31 cellular contexts compared by ENCODE assay signal in genomic region chr9:130923611-130924447, GRCh38. TPM values are rescaled to one million over a fixed set of nuclear protein-coding genes. Genes with fewer than 3 reads are reported as not detected.
"Had no signal": no experiment of that assay in that cellular context is flagged by ENCODE, and none has a peak within 500 bp of the region (broad histone marks: within the 10 kb centered on the region; RNA-seq: fewer than 3 reads in every experiment).

No MANE protein-coding gene starts in this region.

- H3K9me3 ChIP-seq: esophagus squamous epithelium, heart right ventricle, lower lobe of right lung, sigmoid colon, thoracic aorta, tibial nerve, upper lobe of left lung had no signal

- H3K79me2 ChIP-seq: parathyroid adenoma had no signal

- H3K36me3 ChIP-seq: esophagus squamous epithelium, heart right ventricle, lower lobe of right lung, sigmoid colon, thoracic aorta, tibial nerve, upper lobe of left lung had no signal

- ATAC-seq: effector memory CD8-positive, alpha-beta T cell; heart right ventricle; left ventricle myocardium superior; lower lobe of right lung; natural killer cell; stimulated activated effector memory CD8-positive, alpha-beta T cell treated with anti-CD3 and anti-CD28 coated beads, Interleukin-12 subunit alpha, Interleukin-12 subunit beta, amount 100 ng/mL, for 72 hours had no signal

- H3K4me3 Mint-ChIP-seq: effector memory CD8-positive, alpha-beta T cell; immature natural killer cell; natural killer cell; stimulated activated effector memory CD8-positive, alpha-beta T cell treated with anti-CD3 and anti-CD28 coated beads, Interleukin-12 subunit alpha, Interleukin-12 subunit beta, amount 100 ng/mL, for 72 hours had no signal

- H3K9ac ChIP-seq: parathyroid adenoma had no signal

- H3K4me1 Mint-ChIP-seq: immature natural killer cell; natural killer cell; stimulated activated effector memory CD8-positive, alpha-beta T cell treated with anti-CD3 and anti-CD28 coated beads, Interleukin-12 subunit alpha, Interleukin-12 subunit beta, amount 100 ng/mL, for 72 hours had no signal

- DNase-seq: cortex of kidney; effector memory CD8-positive, alpha-beta T cell; erythroblast; esophagus squamous epithelium; foreskin melanocyte; glutamatergic neuron; heart right ventricle; hippocampal formation; immature natural killer cell; islet precursor cell; kidney glomerular epithelial cell; left ventricle myocardium superior; lower lobe of right lung; natural killer cell; sigmoid colon; stimulated activated CD4-positive, alpha-beta T cell treated with anti-CD3 and anti-CD28 coated beads, Interleukin-2, amount 100 ng/mL, for 24 hours; stimulated activated CD4-positive, alpha-beta T cell treated with anti-CD3 and anti-CD28 coated beads, Interleukin-4, amount 100 ng/mL, for 24 hours; stimulated activated naive CD4-positive, alpha-beta T cell treated with Interleukin-2 at 50 U/mL for 16 hours had no signal

- H3K4me1 ChIP-seq: lower lobe of right lung, tibial nerve, upper lobe of left lung had no signal

- H3K9me3 Mint-ChIP-seq: effector memory CD8-positive, alpha-beta T cell; immature natural killer cell; natural killer cell; stimulated activated effector memory CD8-positive, alpha-beta T cell treated with anti-CD3 and anti-CD28 coated beads, Interleukin-12 subunit alpha, Interleukin-12 subunit beta, amount 100 ng/mL, for 72 hours had no signal

- H3K4me3 ChIP-seq: esophagus squamous epithelium, heart right ventricle, lower lobe of right lung, sigmoid colon, thoracic aorta, tibial nerve, upper lobe of left lung had no signal

- H2AFZ ChIP-seq: parathyroid adenoma had no signal

- H3K36me3 Mint-ChIP-seq: immature natural killer cell; natural killer cell; stimulated activated effector memory CD8-positive, alpha-beta T cell treated with anti-CD3 and anti-CD28 coated beads, Interleukin-12 subunit alpha, Interleukin-12 subunit beta, amount 100 ng/mL, for 72 hours had no signal

- H3K27ac ChIP-seq: esophagus squamous epithelium, heart right ventricle, lower lobe of right lung, parathyroid adenoma, sigmoid colon, thoracic aorta, tibial nerve, upper lobe of left lung had no signal

- FAIRE-seq: endometrium, urothelium cell line had no signal

- H3K27ac Mint-ChIP-seq: effector memory CD8-positive, alpha-beta T cell; immature natural killer cell; natural killer cell; progenitor cell of endocrine pancreas; stimulated activated effector memory CD8-positive, alpha-beta T cell treated with anti-CD3 and anti-CD28 coated beads, Interleukin-12 subunit alpha, Interleukin-12 subunit beta, amount 100 ng/mL, for 72 hours had no signal

- H3K27me3 ChIP-seq: upper lobe of left lung had no signal

RNA-seq across cellular contexts. Expression of gene FIBCD1, which starts 15.2 kb away (rescaled TPM):
- total RNA-seq: esophagus squamous epithelium, mononuclear cell, natural killer cell, progenitor cell of endocrine pancreas, skeletal muscle tissue, thoracic aorta, tibial nerve had no signal
- polyA plus RNA-seq: immature natural killer cell had no signal

RNA-seq across cellular contexts. Expression of gene QRFP, which starts 27.2 kb away (rescaled TPM):
- total RNA-seq: dermis microvascular lymphatic vessel endothelial cell, heart right ventricle, left ventricle myocardium superior, lower lobe of right lung, mononuclear cell, natural killer cell, osteoblast, progenitor cell of endocrine pancreas, sigmoid colon, skeletal muscle tissue, thoracic aorta, tibial nerve, upper lobe of left lung had no signal
- polyA plus RNA-seq: immature natural killer cell, neural cell had no signal
